Comparison of ENCODE assay signal across 8 cellular contexts in the genomic region with DNA sequence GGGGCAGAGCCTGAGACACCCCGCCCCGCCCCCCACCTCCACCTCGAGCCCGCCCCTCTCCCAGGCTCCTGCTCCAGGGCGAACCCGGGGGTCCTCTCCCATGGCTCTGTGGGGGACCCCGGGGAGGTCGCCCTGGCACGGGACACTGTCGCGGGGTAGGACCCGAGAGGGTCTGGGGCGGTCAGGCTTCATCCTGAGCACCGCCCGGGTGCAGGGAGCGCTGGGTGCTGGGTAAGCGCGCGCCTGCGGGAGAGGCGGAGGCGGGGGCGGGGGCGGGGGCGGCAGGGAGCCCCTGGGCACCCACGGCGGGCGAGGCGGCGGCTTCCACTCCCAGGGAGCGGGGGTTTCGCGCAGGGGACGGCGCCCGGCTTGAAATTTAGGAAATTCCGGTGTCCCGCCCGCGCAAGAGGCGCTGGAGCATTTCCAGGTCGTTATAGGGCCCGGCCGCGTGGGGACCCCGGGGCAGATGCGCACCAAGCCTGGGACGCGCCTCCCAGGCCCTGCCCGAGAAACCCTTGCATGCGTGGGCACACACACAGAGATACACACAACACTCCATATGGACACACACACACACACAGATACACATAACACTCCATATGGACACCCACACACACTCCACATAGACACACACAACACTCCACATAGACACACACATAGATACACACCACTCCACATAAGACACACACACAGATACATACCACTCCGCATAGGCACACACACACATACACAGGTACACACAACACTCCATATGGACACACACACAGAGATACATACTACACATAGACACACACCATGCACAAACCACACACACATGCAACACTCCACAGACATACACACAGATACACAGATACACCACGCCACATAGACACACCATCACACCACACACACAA. TPM values are rescaled to one million over a fixed set of nuclear protein-coding genes. Genes with fewer than 3 reads are reported as not detected.
DNase-seq lines count a peak whose midpoint lies in the region; ATAC-seq and TF ChIP-seq lines count a peak whose summit lies in the region.

No MANE protein-coding gene starts in this region.

- H3K4me1 ChIP-seq in right atrium auricular region: peaks cover 0 to 24% of the 10 kb centered on the region in 2 donors

- H3K9me3 Mint-ChIP-seq in activated CD8-positive, alpha-beta memory T cell treated with anti-CD3 and anti-CD28 coated beads, Interleukin-2, amount 10 ng/mL, durations not matched to agents 7 days and 5 days (ENCODE audit: low read depth): peaks cover 13% of the 10 kb centered on the region
- peaks cover 20 to 35% (median 28%) of the 10 kb centered on the region in 7 donors for H3K9me3 Mint-ChIP-seq in CD14-positive monocyte

- H3K4me3 ChIP-seq in BJ (ENCODE audit: low read depth, low read length) (peak overlapping the region; percentile 27), right atrium auricular region (peak overlapping the region; percentile 38 to 51)

- H3K27ac Mint-ChIP-seq in activated CD8-positive, alpha-beta memory T cell treated with anti-CD3 and anti-CD28 coated beads, Interleukin-2, amount 10 ng/mL, durations not matched to agents 7 days and 5 days: no peak overlapping the region
- H3K27ac Mint-ChIP-seq in CD14-positive monocyte: no peak overlapping the region

- peaks cover 4% of the 10 kb centered on the region for H3K4me1 Mint-ChIP-seq in activated CD8-positive, alpha-beta memory T cell treated with anti-CD3 and anti-CD28 coated beads, Interleukin-2, amount 10 ng/mL, durations not matched to agents 7 days and 5 days
- peaks cover 15% of the 10 kb centered on the region for H3K4me1 Mint-ChIP-seq in CD14-positive monocyte

- intact Hi-C loops in CD14-positive monocyte (cut with micrococcal nuclease): loop anchor here (2.0 to 5.0 kb wide), 3 partner anchors 34 to 52 kb away; partner anchors contain the start of gene PCBP3 (in 2 of the 2)

- ATAC-seq in HG02885 (IDR thresholded peaks at IDR 0.05; ENCODE audit: poor library complexity, unreplicated experiment) (peak; percentile 35), GM19395 (IDR thresholded peaks at IDR 0.05; ENCODE audit: unreplicated experiment) (no peak)
- peak; percentile 69 for ATAC-seq in activated CD8-positive, alpha-beta memory T cell treated with anti-CD3 and anti-CD28 coated beads, Interleukin-2, amount 10 ng/mL, durations not matched to agents 7 days and 5 days

- POLR2A ChIA-PET in BJ (lab: Charles Lee): no interaction called here

- H3K9me3 ChIP-seq in right atrium auricular region: peaks cover 0 to 18% of the 10 kb centered on the region in 2 donors

- H3K27me3 Mint-ChIP-seq in activated CD8-positive, alpha-beta memory T cell treated with anti-CD3 and anti-CD28 coated beads, Interleukin-2, amount 10 ng/mL, durations not matched to agents 7 days and 5 days: peaks cover 27% of the 10 kb centered on the region
- H3K27me3 Mint-ChIP-seq in CD14-positive monocyte (ENCODE audit: low read depth in 3 of 3): peaks cover 25 to 43% (median 29%) of the 10 kb centered on the region in 3 donors

- H3K36me3 ChIP-seq in BJ (ENCODE audit: control insufficient read depth, insufficient read depth, low read length) (no peaks in the 10 kb centered on the region), right atrium auricular region (no peaks in the 10 kb centered on the region)

- TF ChIP-seq CTCF in BJ (IDR thresholded peaks at IDR 0.05; ENCODE audit: insufficient read depth, low read depth, low read length): no peak
- TF ChIP-seq CTCF in right atrium auricular region (IDR thresholded peaks at IDR 0.05): no peak
- TF ChIP-seq CTCF in CD14-positive monocyte (IDR thresholded peaks at IDR 0.05): no peak

- CTCF ChIA-PET in BJ (lab: Yijun Ruan, JAX): no interaction called here
- CTCF ChIA-PET in activated CD8-positive, alpha-beta memory T cell treated with anti-CD3 and anti-CD28 coated beads, Interleukin-2, amount 10 ng/mL, durations not matched to agents 7 days and 5 days (lab: Charles Lee): interaction anchor here (1.3 kb wide), 1 partner anchor 35 kb away, joined by 7 read pairs; no protein-coding TSS in a partner anchor

- DNase-seq in BJ (ENCODE audit: low read depth) (no peak), right atrium auricular region (ENCODE audit: low spot score) (no peak), H4 (ENCODE audit: low spot score) (no peak), CD14-positive monocyte (ENCODE audit: low spot score) (no peak)
- DNase-seq in activated CD8-positive, alpha-beta memory T cell treated with anti-CD3 and anti-CD28 coated beads, Interleukin-2, amount 10 ng/mL, durations not matched to agents 7 days and 5 days: peak; percentile 74
- peak; percentile 59 to 80 for DNase-seq in stimulated activated CD4-positive, alpha-beta T cell treated with anti-CD3 and anti-CD28 coated beads, Interleukin-4, amount 100 ng/mL, for 4 hours

- no peak overlapping the region for H3K4me3 Mint-ChIP-seq in activated CD8-positive, alpha-beta memory T cell treated with anti-CD3 and anti-CD28 coated beads, Interleukin-2, amount 10 ng/mL, durations not matched to agents 7 days and 5 days
- no peak overlapping the region for H3K4me3 Mint-ChIP-seq in CD14-positive monocyte

- no peak overlapping the region for H3K27ac ChIP-seq in right atrium auricular region

- peaks cover 12% of the 10 kb centered on the region for H3K27me3 ChIP-seq in BJ (ENCODE audit: control insufficient read depth, insufficient read depth, low read length)
- H3K27me3 ChIP-seq in right atrium auricular region: no peaks in the 10 kb centered on the region

- peaks cover 14% of the 10 kb centered on the region for H3K36me3 Mint-ChIP-seq in activated CD8-positive, alpha-beta memory T cell treated with anti-CD3 and anti-CD28 coated beads, Interleukin-2, amount 10 ng/mL, durations not matched to agents 7 days and 5 days
- no peaks in the 10 kb centered on the region for H3K36me3 Mint-ChIP-seq in CD14-positive monocyte

RNA-seq across cellular contexts. Expression of gene SLC19A1, which starts 48.7 kb away (rescaled TPM):
- polyA plus RNA-seq in BJ (2011; rRNA removed) (3.3 and 8.1 TPM in 2 replicates), CD14-positive monocyte (10 to 100 TPM; 39.9 to 53.0 TPM)
- polyA minus RNA-seq in BJ (2011; rRNA and poly(A)+ RNA removed): 2.3 and 2.5 TPM in 2 replicates
- 10 to 100 TPM; 53.2 to 60.2 TPM for total RNA-seq in activated CD8-positive, alpha-beta memory T cell treated with anti-CD3 and anti-CD28 coated beads, Interleukin-2, amount 10 ng/mL, durations not matched to agents 7 days and 5 days
- 1 to 10 TPM; 2.2 to 5.3 TPM for total RNA-seq in right atrium auricular region
- total RNA-seq in H4 (2014; rRNA removed; shearing (Covaris generic)): 16.3 and 18.2 TPM in 2 replicates

RNA-seq across cellular contexts. Expression of gene PCBP3, which starts 52.6 kb away (rescaled TPM):
- 0.99 and 2.1 TPM in 2 replicates for polyA plus RNA-seq in BJ (2011; rRNA removed)
- 3.1 and 4.7 TPM in 2 replicates for polyA minus RNA-seq in BJ (2011; rRNA and poly(A)+ RNA removed)
- 1 to 10 TPM; 1.3 to 2.2 TPM for total RNA-seq in activated CD8-positive, alpha-beta memory T cell treated with anti-CD3 and anti-CD28 coated beads, Interleukin-2, amount 10 ng/mL, durations not matched to agents 7 days and 5 days
- 1 to 10 TPM; 2.3 to 5.2 TPM for total RNA-seq in right atrium auricular region
- 6.1 and 10.2 TPM in 2 replicates for total RNA-seq in H4 (2014; rRNA removed; shearing (Covaris generic))
- polyA plus RNA-seq in CD14-positive monocyte: under 1 TPM in 1 of 2 donors, not detected in 1; 0.34 TPM

Comparison
In these comparisons a context has a peak if more than half of its experiments do, and no peak if none do; other contexts are left out.
1. DNase-seq: peak in activated CD8-positive, alpha-beta memory T cell treated with anti-CD3 and anti-CD28 coated beads, Interleukin-2, amount 10 ng/mL, durations not matched to agents 7 days and 5 days (single experiment) and stimulated activated CD4-positive, alpha-beta T cell treated with anti-CD3 and anti-CD28 coated beads, Interleukin-4, amount 100 ng/mL, for 4 hours (2 of 2); none in BJ (single experiment), right atrium auricular region (single experiment), H4 (single experiment) and CD14-positive monocyte (single experiment).